1 cellular context compared by ENCODE assay signal in the genomic region with DNA sequence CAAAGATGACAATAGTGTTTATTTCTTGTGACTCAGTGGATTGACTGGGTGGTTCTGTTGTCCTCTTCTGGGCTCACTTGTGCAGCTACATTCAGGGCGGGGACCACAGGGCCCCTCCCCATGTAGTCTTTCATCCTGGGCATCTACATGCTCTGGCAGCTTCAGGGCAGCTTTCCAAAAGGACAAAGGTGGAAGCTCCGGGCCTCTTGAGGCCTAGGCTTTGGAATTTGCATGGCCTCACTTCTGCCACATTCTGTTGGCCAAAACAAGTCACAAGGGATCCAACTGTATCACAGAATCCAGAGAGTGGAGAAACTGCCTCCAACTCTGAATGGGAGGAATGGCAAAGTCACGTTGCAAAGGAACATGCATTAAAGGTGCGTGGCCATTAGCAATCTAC.
TF ChIP-seq lines count a peak whose summit lies in the region.

No MANE protein-coding gene starts in this region.

TF ChIP-seq in HepG2, 621 proteins besides CTCF, POLR2A, EP300 and RAD21 (continued from another document and continues in another):
- TF ChIP-seq, protein P1, sequence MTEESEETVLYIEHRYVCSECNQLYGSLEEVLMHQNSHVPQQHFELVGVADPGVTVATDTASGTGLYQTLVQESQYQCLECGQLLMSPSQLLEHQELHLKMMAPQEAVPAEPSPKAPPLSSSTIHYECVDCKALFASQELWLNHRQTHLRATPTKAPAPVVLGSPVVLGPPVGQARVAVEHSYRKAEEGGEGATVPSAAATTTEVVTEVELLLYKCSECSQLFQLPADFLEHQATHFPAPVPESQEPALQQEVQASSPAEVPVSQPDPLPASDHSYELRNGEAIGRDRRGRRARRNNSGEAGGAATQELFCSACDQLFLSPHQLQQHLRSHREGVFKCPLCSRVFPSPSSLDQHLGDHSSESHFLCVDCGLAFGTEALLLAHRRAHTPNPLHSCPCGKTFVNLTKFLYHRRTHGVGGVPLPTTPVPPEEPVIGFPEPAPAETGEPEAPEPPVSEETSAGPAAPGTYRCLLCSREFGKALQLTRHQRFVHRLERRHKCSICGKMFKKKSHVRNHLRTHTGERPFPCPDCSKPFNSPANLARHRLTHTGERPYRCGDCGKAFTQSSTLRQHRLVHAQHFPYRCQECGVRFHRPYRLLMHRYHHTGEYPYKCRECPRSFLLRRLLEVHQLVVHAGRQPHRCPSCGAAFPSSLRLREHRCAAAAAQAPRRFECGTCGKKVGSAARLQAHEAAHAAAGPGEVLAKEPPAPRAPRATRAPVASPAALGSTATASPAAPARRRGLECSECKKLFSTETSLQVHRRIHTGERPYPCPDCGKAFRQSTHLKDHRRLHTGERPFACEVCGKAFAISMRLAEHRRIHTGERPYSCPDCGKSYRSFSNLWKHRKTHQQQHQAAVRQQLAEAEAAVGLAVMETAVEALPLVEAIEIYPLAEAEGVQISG (CRISPR knock-in tag; IDR thresholded peaks at IDR 0.05), result 0 out of 2 replicates have a peak, but pooled peaks have one; percentile 26
- TF ChIP-seq FOXP1 (IDR thresholded peaks at IDR 0.05) (no peak), FOXP1 (CRISPR knock-in tag; IDR thresholded peaks at IDR 0.05) (peak; percentile 11; the same call in 1 of the 2 replicates), SETDB1 (CRISPR knock-in tag; IDR thresholded peaks at IDR 0.05; ENCODE audit: borderline replicate concordance) (no peak), ZFX (CRISPR knock-in tag; IDR thresholded peaks at IDR 0.05; ENCODE audit: low read depth) (peak; percentile 87), ZFY (CRISPR knock-in tag; IDR thresholded peaks at IDR 0.05) (peak; percentile 83), PHF21A (CRISPR knock-in tag; IDR thresholded peaks at IDR 0.05) (peak; percentile 51; the same call in 1 of the 2 replicates), ZFP82 (CRISPR knock-in tag; IDR thresholded peaks at IDR 0.05; ENCODE audit: borderline replicate concordance) (no peak), AGO1 (IDR thresholded peaks at IDR 0.05; ENCODE audit: low read depth, low read length, poor library complexity, severe bottlenecking) (no peak), HNF4A (CRISPR knock-in tag; IDR thresholded peaks at IDR 0.05) (peak; percentile 81), ZNF331 (CRISPR knock-in tag; IDR thresholded peaks at IDR 0.05) (0 out of 2 replicates have a peak, but pooled peaks have one; percentile 14), ZNF124 (CRISPR knock-in tag; IDR thresholded peaks at IDR 0.05) (0 out of 2 replicates have a peak, but pooled peaks have one; percentile 29), HMG20A (CRISPR knock-in tag; IDR thresholded peaks at IDR 0.05; ENCODE audit: borderline replicate concordance) (no peak), ZNF207 (IDR thresholded peaks at IDR 0.05; ENCODE audit: borderline replicate concordance) (no peak), ZBTB38 (CRISPR knock-in tag; IDR thresholded peaks at IDR 0.05) (no peak), NR2F6 (IDR thresholded peaks at IDR 0.05) (no peak), NR2F6 (CRISPR knock-in tag; IDR thresholded peaks at IDR 0.05) (peak; percentile 7; the same call in 1 of the 2 replicates), PPARG (CRISPR knock-in tag; conservative IDR thresholded peaks at IDR 0.05) (peak; percentile 85), HDAC2 (CRISPR knock-in tag; IDR thresholded peaks at IDR 0.05) (0 out of 2 replicates have a peak, but pooled peaks have one; percentile 42), POLR2AphosphoS5 (IDR thresholded peaks at IDR 0.05; ENCODE audit: low read depth, low read length) (0 out of 2 replicates have a peak, but pooled peaks have one; percentile 20), GATAD2A (CRISPR knock-in tag; IDR thresholded peaks at IDR 0.05) (peak; percentile 63; the same call in 1 of the 2 replicates), LCORL (IDR thresholded peaks at IDR 0.05) (no peak), LCORL (CRISPR knock-in tag; IDR thresholded peaks at IDR 0.05) (0 out of 2 replicates have a peak, but pooled peaks have one; percentile 34), ATF1 (CRISPR knock-in tag; IDR thresholded peaks at IDR 0.05) (0 out of 2 replicates have a peak, but pooled peaks have one; percentile 11), SAP130 (CRISPR knock-in tag; IDR thresholded peaks at IDR 0.05; ENCODE audit: low read depth) (peak; percentile 20; the same call in 1 of the 2 replicates), HOXA3 (CRISPR knock-in tag; IDR thresholded peaks at IDR 0.05) (peak; percentile 25; the same call in 1 of the 2 replicates), SALL1 (CRISPR knock-in tag; IDR thresholded peaks at IDR 0.05) (peak; percentile 72; the same call in 1 of the 2 replicates)
- TF ChIP-seq, protein P2, sequence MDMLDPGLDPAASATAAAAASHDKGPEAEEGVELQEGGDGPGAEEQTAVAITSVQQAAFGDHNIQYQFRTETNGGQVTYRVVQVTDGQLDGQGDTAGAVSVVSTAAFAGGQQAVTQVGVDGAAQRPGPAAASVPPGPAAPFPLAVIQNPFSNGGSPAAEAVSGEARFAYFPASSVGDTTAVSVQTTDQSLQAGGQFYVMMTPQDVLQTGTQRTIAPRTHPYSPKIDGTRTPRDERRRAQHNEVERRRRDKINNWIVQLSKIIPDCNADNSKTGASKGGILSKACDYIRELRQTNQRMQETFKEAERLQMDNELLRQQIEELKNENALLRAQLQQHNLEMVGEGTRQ (IDR thresholded peaks at IDR 0.05; ENCODE audit: low read depth, low read length), result no peak
- TF ChIP-seq, protein P2 (CRISPR knock-in tag; IDR thresholded peaks at IDR 0.05; ENCODE audit: borderline replicate concordance), result no peak
- TF ChIP-seq, protein P3, sequence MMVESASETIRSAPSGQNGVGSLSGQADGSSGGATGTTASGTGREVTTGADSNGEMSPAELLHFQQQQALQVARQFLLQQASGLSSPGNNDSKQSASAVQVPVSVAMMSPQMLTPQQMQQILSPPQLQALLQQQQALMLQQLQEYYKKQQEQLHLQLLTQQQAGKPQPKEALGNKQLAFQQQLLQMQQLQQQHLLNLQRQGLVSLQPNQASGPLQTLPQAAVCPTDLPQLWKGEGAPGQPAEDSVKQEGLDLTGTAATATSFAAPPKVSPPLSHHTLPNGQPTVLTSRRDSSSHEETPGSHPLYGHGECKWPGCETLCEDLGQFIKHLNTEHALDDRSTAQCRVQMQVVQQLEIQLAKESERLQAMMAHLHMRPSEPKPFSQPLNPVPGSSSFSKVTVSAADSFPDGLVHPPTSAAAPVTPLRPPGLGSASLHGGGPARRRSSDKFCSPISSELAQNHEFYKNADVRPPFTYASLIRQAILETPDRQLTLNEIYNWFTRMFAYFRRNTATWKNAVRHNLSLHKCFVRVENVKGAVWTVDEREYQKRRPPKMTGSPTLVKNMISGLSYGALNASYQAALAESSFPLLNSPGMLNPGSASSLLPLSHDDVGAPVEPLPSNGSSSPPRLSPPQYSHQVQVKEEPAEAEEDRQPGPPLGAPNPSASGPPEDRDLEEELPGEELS (CRISPR knock-in tag; IDR thresholded peaks at IDR 0.05), result peak; percentile 55
- TF ChIP-seq, protein P4, sequence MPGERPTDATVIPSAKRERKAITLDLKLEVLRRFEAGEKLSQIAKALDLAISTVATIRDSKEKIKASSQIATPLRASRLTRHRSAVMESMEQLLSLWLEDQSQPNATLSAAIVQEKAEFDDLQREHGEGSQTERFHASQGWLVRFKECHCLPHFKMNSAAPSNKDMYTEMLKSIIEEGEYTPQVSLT (CRISPR knock-in tag; IDR thresholded peaks at IDR 0.05; ENCODE audit: borderline replicate concordance, low read depth), result no peak
- TF ChIP-seq, protein P5, sequence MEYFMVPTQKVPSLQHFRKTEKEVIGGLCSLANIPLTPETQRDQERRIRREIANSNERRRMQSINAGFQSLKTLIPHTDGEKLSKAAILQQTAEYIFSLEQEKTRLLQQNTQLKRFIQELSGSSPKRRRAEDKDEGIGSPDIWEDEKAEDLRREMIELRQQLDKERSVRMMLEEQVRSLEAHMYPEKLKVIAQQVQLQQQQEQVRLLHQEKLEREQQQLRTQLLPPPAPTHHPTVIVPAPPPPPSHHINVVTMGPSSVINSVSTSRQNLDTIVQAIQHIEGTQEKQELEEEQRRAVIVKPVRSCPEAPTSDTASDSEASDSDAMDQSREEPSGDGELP (IDR thresholded peaks at IDR 0.05; ENCODE audit: borderline replicate concordance, low read depth), result no peak; the same call in 1 of the 2 replicates
- TF ChIP-seq, protein P6, sequence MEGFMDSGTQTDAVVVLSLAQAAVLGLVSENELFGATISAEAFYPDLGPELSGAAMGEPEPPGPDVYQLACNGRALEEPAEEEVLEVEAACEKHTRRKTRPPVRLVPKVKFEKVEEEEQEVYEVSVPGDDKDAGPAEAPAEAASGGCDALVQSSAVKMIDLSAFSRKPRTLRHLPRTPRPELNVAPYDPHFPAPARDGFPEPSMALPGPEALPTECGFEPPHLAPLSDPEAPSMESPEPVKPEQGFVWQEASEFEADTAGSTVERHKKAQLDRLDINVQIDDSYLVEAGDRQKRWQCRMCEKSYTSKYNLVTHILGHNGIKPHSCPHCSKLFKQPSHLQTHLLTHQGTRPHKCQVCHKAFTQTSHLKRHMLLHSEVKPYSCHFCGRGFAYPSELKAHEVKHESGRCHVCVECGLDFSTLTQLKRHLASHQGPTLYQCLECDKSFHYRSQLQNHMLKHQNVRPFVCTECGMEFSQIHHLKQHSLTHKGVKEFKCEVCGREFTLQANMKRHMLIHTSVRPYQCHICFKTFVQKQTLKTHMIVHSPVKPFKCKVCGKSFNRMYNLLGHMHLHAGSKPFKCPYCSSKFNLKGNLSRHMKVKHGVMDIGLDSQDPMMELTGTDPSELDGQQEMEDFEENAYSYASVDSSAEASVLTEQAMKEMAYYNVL (CRISPR knock-in tag; IDR thresholded peaks at IDR 0.05; ENCODE audit: borderline replicate concordance), result no peak
- TF ChIP-seq, protein P7, sequence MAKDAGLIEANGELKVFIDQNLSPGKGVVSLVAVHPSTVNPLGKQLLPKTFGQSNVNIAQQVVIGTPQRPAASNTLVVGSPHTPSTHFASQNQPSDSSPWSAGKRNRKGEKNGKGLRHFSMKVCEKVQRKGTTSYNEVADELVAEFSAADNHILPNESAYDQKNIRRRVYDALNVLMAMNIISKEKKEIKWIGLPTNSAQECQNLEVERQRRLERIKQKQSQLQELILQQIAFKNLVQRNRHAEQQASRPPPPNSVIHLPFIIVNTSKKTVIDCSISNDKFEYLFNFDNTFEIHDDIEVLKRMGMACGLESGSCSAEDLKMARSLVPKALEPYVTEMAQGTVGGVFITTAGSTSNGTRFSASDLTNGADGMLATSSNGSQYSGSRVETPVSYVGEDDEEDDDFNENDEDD (CRISPR knock-in tag; IDR thresholded peaks at IDR 0.05; ENCODE audit: borderline replicate concordance), result peak; percentile 23; the same call in 1 of the 2 replicates
- TF ChIP-seq, protein P8, sequence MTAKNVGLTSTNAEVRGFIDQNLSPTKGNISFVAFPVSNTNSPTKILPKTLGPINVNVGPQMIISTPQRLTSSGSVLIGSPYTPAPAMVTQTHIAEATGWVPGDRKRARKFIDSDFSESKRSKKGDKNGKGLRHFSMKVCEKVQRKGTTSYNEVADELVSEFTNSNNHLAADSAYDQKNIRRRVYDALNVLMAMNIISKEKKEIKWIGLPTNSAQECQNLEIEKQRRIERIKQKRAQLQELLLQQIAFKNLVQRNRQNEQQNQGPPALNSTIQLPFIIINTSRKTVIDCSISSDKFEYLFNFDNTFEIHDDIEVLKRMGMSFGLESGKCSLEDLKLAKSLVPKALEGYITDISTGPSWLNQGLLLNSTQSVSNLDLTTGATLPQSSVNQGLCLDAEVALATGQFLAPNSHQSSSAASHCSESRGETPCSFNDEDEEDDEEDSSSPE (CRISPR knock-in tag; IDR thresholded peaks at IDR 0.05), result peak; percentile 29; the same call in 1 of the 2 replicates
- TF ChIP-seq, protein P9, sequence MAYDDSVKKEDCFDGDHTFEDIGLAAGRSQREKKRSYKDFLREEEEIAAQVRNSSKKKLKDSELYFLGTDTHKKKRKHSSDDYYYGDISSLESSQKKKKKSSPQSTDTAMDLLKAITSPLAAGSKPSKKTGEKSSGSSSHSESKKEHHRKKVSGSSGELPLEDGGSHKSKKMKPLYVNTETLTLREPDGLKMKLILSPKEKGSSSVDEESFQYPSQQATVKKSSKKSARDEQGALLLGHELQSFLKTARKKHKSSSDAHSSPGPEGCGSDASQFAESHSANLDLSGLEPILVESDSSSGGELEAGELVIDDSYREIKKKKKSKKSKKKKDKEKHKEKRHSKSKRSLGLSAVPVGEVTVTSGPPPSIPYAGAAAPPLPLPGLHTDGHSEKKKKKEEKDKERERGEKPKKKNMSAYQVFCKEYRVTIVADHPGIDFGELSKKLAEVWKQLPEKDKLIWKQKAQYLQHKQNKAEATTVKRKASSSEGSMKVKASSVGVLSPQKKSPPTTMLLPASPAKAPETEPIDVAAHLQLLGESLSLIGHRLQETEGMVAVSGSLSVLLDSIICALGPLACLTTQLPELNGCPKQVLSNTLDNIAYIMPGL (CRISPR knock-in tag; IDR thresholded peaks at IDR 0.05; ENCODE audit: borderline replicate concordance in 1 of 2, low read depth in 1 of 2), result peak in 1 of 2 experiments; percentile 32; a peak in 1 of 4 replicates
- TF ChIP-seq, protein P10, sequence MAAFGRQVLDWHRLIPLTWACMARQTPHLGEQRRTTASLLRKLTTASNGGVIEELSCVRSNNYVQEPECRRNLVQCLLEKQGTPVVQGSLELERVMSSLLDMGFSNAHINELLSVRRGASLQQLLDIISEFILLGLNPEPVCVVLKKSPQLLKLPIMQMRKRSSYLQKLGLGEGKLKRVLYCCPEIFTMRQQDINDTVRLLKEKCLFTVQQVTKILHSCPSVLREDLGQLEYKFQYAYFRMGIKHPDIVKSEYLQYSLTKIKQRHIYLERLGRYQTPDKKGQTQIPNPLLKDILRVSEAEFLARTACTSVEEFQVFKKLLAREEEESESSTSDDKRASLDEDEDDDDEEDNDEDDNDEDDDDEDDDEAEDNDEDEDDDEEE (CRISPR knock-in tag; IDR thresholded peaks at IDR 0.05), result no peak
- TF ChIP-seq, protein P11, sequence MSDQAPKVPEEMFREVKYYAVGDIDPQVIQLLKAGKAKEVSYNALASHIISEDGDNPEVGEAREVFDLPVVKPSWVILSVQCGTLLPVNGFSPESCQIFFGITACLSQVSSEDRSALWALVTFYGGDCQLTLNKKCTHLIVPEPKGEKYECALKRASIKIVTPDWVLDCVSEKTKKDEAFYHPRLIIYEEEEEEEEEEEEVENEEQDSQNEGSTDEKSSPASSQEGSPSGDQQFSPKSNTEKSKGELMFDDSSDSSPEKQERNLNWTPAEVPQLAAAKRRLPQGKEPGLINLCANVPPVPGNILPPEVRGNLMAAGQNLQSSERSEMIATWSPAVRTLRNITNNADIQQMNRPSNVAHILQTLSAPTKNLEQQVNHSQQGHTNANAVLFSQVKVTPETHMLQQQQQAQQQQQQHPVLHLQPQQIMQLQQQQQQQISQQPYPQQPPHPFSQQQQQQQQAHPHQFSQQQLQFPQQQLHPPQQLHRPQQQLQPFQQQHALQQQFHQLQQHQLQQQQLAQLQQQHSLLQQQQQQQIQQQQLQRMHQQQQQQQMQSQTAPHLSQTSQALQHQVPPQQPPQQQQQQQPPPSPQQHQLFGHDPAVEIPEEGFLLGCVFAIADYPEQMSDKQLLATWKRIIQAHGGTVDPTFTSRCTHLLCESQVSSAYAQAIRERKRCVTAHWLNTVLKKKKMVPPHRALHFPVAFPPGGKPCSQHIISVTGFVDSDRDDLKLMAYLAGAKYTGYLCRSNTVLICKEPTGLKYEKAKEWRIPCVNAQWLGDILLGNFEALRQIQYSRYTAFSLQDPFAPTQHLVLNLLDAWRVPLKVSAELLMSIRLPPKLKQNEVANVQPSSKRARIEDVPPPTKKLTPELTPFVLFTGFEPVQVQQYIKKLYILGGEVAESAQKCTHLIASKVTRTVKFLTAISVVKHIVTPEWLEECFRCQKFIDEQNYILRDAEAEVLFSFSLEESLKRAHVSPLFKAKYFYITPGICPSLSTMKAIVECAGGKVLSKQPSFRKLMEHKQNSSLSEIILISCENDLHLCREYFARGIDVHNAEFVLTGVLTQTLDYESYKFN (CRISPR knock-in tag; conservative IDR thresholded peaks at IDR 0.05), result peak; percentile 82
